ENCODE assay signal across 17 cellular contexts in the genomic region with DNA sequence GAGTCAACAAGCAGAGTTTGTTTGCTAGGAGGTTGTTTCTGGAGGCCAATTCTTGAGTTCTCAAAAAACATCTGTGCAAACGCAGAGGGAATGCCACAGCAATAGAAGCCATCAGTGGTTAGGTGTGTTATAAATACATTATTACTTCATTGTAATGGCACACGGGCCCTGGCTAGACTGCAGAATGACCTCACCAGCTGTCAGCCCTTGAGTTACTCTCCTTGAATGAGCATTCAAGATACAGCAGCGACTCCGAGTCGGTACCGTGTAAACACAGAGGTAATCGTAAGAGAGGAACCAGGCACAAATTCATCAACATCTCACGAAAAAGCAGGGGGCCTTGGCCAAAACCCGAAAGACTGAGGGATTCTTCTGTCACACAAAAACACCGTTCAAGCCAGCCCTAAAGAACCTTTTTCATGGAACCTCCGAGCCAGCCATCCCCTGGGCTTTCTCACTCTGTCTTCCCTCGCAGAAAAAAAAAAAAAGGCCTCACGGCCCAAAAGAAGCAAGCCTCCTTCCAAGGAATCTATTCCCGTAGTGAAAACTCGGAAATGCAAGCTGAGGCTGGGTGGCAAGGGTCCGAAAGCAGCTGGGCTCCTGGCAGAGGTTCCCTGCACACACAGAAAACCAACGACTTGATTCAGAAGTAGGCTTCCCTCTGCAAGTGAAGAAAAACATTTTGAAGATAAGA.
DNase-seq lines count a peak whose midpoint lies in the region; ATAC-seq, FAIRE-seq and TF ChIP-seq lines count a peak whose summit lies in the region.
"Had no signal": no experiment of that assay in that cellular context is flagged by ENCODE, and none has a peak within 500 bp of the region (broad histone marks: within the 10 kb centered on the region; RNA-seq: fewer than 3 reads in every experiment).

No MANE protein-coding gene starts in this region.

- intact Hi-C loops in uterus (cut with DNase I; ENCODE audit: low total_unique reads): no loop called here

- peak overlapping the region; percentile 68 for H3K27ac Mint-ChIP-seq in chondrocyte (ENCODE audit: unreplicated experiment)
- H3K27ac Mint-ChIP-seq: activated T-helper 2 cell treated with anti-CD3 and anti-CD28 coated beads, Interferon-gamma antibody, Interleukin-2, Interleukin-4, amounts not matched to agents 10 μg/mL and 5 μg/mL and 100 μg/mL, durations not matched to agents 14 hours and 24 hours and 36 hours had no signal

- ATAC-seq in HG03097 (IDR thresholded peaks at IDR 0.05; ENCODE audit: low FRiP score, unreplicated experiment): no peak
- no peak for ATAC-seq in HG03045 (IDR thresholded peaks at IDR 0.05; ENCODE audit: unreplicated experiment)

- TF ChIP-seq CTCF in chondrocyte (IDR thresholded peaks at IDR 0.05) (no peak), uterus (IDR thresholded peaks at IDR 0.05) (no peak)

- H3K27me3 ChIP-seq in uterus: no peaks in the 10 kb centered on the region
- H3K27me3 ChIP-seq: esophagus squamous epithelium had no signal

- peaks cover 36% of the 10 kb centered on the region for H3K4me1 Mint-ChIP-seq in chondrocyte (ENCODE audit: low read depth)

- H3K27me3 Mint-ChIP-seq in chondrocyte (ENCODE audit: low read depth): peaks cover 6% of the 10 kb centered on the region

- no peaks in the 10 kb centered on the region for H3K9me3 ChIP-seq in uterus
- H3K9me3 ChIP-seq: esophagus squamous epithelium had no signal

- H3K27ac ChIP-seq in uterus: peak overlapping the region; percentile 85 to 92
- H3K27ac ChIP-seq: esophagus squamous epithelium had no signal

- H3K36me3 Mint-ChIP-seq in chondrocyte (ENCODE audit: low read depth): no peaks in the 10 kb centered on the region

- no peak for FAIRE-seq in H54 (lab: Jason Lieb, UNC)
- FAIRE-seq: A204.1, islet of Langerhans had no signal

- no peaks in the 10 kb centered on the region for H3K4me1 ChIP-seq in uterus

- no peaks in the 10 kb centered on the region for H3K9me3 Mint-ChIP-seq in chondrocyte (ENCODE audit: low read depth)

- no peaks in the 10 kb centered on the region for H3K36me3 ChIP-seq in uterus
- H3K36me3 ChIP-seq: esophagus squamous epithelium had no signal

- TF ChIP-seq POLR2A in uterus (IDR thresholded peaks at IDR 0.05): no peak
- no peak for TF ChIP-seq POLR2A in H54 (IDR thresholded peaks at IDR 0.05; ENCODE audit: low read depth, low read length)

- peak overlapping the region in 1 of 2 donors; percentile 12 for H3K4me3 ChIP-seq in uterus

- peak overlapping the region; percentile 11 for H3K4me3 Mint-ChIP-seq in chondrocyte (ENCODE audit: unreplicated experiment)

- DNase-seq in NCI-H146 (lab: John Stamatoyannopoulos, UW): peak; percentile 2
- DNase-seq in NCI-H146 treated with DMSO at 0.1 percent for 48 hours (lab: John Stamatoyannopoulos, UW; ENCODE audit: unreplicated experiment): no peak
- no peak for DNase-seq in chondrocyte (ENCODE audit: low spot score)
- peak; percentile 76 for DNase-seq in myocyte (ENCODE audit: low read depth)
- peak; percentile 65 to 84 for DNase-seq in uterus
- no peak for DNase-seq in H54 (ENCODE audit: insufficient read length, low spot score)
- DNase-seq: activated CD4-positive, alpha-beta T cell treated with anti-CD3 and anti-CD28 coated beads for 1 hour; cerebellar nuclear complex; esophagus squamous epithelium; Karpas-422; stimulated activated CD4-positive, alpha-beta T cell treated with anti-CD3 and anti-CD28 coated beads, Interleukin-4, amount 100 ng/mL, for 4 hours; substantia nigra had no signal

Comparison
In these comparisons a context has a peak if more than half of its experiments do, and no peak if none do; other contexts are left out.
1. DNase-seq: peak in NCI-H146 (single experiment), myocyte (single experiment) and uterus (2 of 2); none in NCI-H146 treated with DMSO at 0.1 percent for 48 hours (single experiment), chondrocyte (single experiment) and H54 (single experiment).